In the genomic region with DNA sequence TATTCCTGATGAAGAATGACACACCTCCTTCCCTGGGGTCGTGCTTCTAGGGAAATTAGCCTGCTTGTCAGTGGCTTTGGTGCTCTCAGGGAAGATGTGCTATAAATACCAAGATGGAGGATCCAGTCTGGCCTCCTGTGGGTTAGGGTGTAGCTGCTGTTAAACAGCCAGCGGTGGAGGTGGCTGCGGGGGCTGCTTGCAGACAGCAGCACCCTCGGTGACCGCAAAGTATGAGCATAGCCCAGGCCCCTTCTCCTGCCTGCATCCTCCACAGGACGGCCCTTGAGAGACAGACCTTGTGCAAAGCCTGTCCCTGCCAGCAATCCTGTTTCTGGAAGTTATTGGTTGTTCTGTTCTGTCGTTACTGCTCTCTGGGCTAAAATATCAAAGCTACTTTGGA, we compare ENCODE assay signal across 18 cellular contexts. TPM values are rescaled to one million over a fixed set of nuclear protein-coding genes. Genes with fewer than 3 reads are reported as not detected.
DNase-seq lines count a peak whose midpoint lies in the region; ATAC-seq, FAIRE-seq and TF ChIP-seq lines count a peak whose summit lies in the region.
"Had no signal": no experiment of that assay in that cellular context is flagged by ENCODE, and none has a peak within 500 bp of the region (broad histone marks: within the 10 kb centered on the region; RNA-seq: fewer than 3 reads in every experiment).

No MANE protein-coding gene starts in this region.

- intact Hi-C loops in right lobe of liver (cut with DNase I) = no loop called here
- intact Hi-C loops in HepG2 (cut with micrococcal nuclease; ENCODE audit: unreplicated experiment) = no loop called here
- intact Hi-C loops in sigmoid colon (cut with DNase I) = no loop called here
- intact Hi-C loops in upper lobe of right lung (cut with DNase I) = no loop called here

- ATAC-seq in right lobe of liver (no peak), HepG2 (no peak), upper lobe of right lung (no peak)
- no peak for ATAC-seq in activated T-helper 17 cell treated with anti-CD3 and anti-CD28 coated beads, Interleukin-2, amount 50 U/mL, for 72 hours (replicated peaks)
- ATAC-seq: A549, GM12878, GM23338 had no signal

- H3K4me1 Mint-ChIP-seq in activated T-helper 17 cell treated with anti-CD3 and anti-CD28 coated beads, Interleukin-2, amount 50 U/mL, for 72 hours = no peaks in the 10 kb centered on the region
- H3K4me1 Mint-ChIP-seq: CD4-positive, alpha-beta memory T cell had no signal

- H3K9ac ChIP-seq in HepG2 (ENCODE audit: insufficient read depth, low read depth, low read length) = no peak overlapping the region

- H3K79me2 ChIP-seq in HepG2 (ENCODE audit: insufficient read depth, low read length) = no peaks in the 10 kb centered on the region

- peaks cover 22% of the 10 kb centered on the region for H3K27me3 Mint-ChIP-seq in activated T-helper 17 cell treated with anti-CD3 and anti-CD28 coated beads, Interleukin-2, amount 50 U/mL, for 72 hours

- no peak overlapping the region for H3K4me2 ChIP-seq in HepG2 (ENCODE audit: low read depth, low read length)
- H3K4me2 ChIP-seq: A549, GM23338 had no signal

- H3K27me3 ChIP-seq in right lobe of liver (no peaks in the 10 kb centered on the region), HepG2 (ENCODE audit: control insufficient read depth in 1 of 2, insufficient read depth in 2 of 2, low read length in 2 of 2) (no peaks in the 10 kb centered on the region), sigmoid colon (peaks cover 0 to 28% (median 17%) of the 10 kb centered on the region in 3 donors), upper lobe of right lung (peaks cover 31% of the 10 kb centered on the region)
- H3K27me3 ChIP-seq: BE2C had no signal

- H3K36me3 ChIP-seq in right lobe of liver (no peaks in the 10 kb centered on the region), HepG2 (replicated peaks in 1 of 2; ENCODE audit: control insufficient read depth in 1 of 2, insufficient read depth in 2 of 2, low read length in 2 of 2) (no peaks in the 10 kb centered on the region), sigmoid colon (no peaks in the 10 kb centered on the region), upper lobe of right lung (no peaks in the 10 kb centered on the region)
- H3K36me3 ChIP-seq: BE2C had no signal

- DNase-seq in right lobe of liver (peak in 2 of 3 donors; percentile 18 to 44), HepG2 (ENCODE audit: low spot score) (no peak), mesenteric fat pad (ENCODE audit: low spot score) (peak; percentile 59), sigmoid colon (peak; percentile 24), upper lobe of right lung (peak; percentile 35), NCI-H2107 (lab: John Stamatoyannopoulos, UW) (no peak), NCI-H1105 (lab: John Stamatoyannopoulos, UW) (no peak)
- DNase-seq: BE2C; CD4-positive, alpha-beta memory T cell; DMS79; H7 had no signal

- H3K4me3 ChIP-seq in right lobe of liver = no peak overlapping the region
- no peak overlapping the region for H3K4me3 ChIP-seq in HepG2 (replicated peaks in 1 of 3; ENCODE audit: insufficient read depth in 1 of 3, low read depth in 2 of 3, low read length in 3 of 3)
- H3K4me3 ChIP-seq in sigmoid colon = no peak overlapping the region
- no peak overlapping the region for H3K4me3 ChIP-seq in upper lobe of right lung
- H3K4me3 ChIP-seq: A549, GM12878, GM23338 had no signal

- TF ChIP-seq EP300 in HepG2 (IDR thresholded peaks at IDR 0.05; ENCODE audit: low read depth in 2 of 2, low read length in 2 of 2) (no peak), HepG2 (CRISPR knock-in tag; IDR thresholded peaks at IDR 0.05; ENCODE audit: borderline replicate concordance) (no peak), sigmoid colon (IDR thresholded peaks at IDR 0.05) (no peak)

- no peak for TF ChIP-seq RAD21 in HepG2 (CRISPR knock-in tag; IDR thresholded peaks at IDR 0.05)

- H3K4me1 ChIP-seq in right lobe of liver (no peaks in the 10 kb centered on the region), HepG2 (ENCODE audit: insufficient read depth, low read length) (no peaks in the 10 kb centered on the region), sigmoid colon (no peaks in the 10 kb centered on the region), upper lobe of right lung (no peaks in the 10 kb centered on the region)
- H3K4me1 ChIP-seq: A549, BE2C had no signal

- no peak for TF ChIP-seq CTCF in right lobe of liver (IDR thresholded peaks at IDR 0.05)
- TF ChIP-seq CTCF in HepG2 (CRISPR knock-in tag; IDR thresholded peaks at IDR 0.05) = no peak
- TF ChIP-seq CTCF in sigmoid colon (IDR thresholded peaks at IDR 0.05) = no peak
- no peak for TF ChIP-seq CTCF in upper lobe of right lung (IDR thresholded peaks at IDR 0.05)

- H3K9me3 ChIP-seq in right lobe of liver (no peaks in the 10 kb centered on the region), HepG2 (ENCODE audit: low read length) (no peaks in the 10 kb centered on the region), sigmoid colon (no peaks in the 10 kb centered on the region), upper lobe of right lung (no peaks in the 10 kb centered on the region)
- H3K9me3 ChIP-seq: BE2C had no signal

- H3K9me3 Mint-ChIP-seq in activated T-helper 17 cell treated with anti-CD3 and anti-CD28 coated beads, Interleukin-2, amount 50 U/mL, for 72 hours = no peaks in the 10 kb centered on the region
- H3K9me3 Mint-ChIP-seq: GM23338 had no signal

- BruUV-seq in HepG2 (replicated peaks; lab: Mats Ljungman, UMichigan) = no TSS peak

- no peak overlapping the region for H3K4me3 Mint-ChIP-seq in activated T-helper 17 cell treated with anti-CD3 and anti-CD28 coated beads, Interleukin-2, amount 50 U/mL, for 72 hours
- H3K4me3 Mint-ChIP-seq: CD4-positive, alpha-beta memory T cell; GM23338 had no signal

- FAIRE-seq in HepG2 (lab: Jason Lieb, UNC) = no peak
- FAIRE-seq: A549, GM12878, GM18507 had no signal

- H3K36me3 Mint-ChIP-seq in activated T-helper 17 cell treated with anti-CD3 and anti-CD28 coated beads, Interleukin-2, amount 50 U/mL, for 72 hours (ENCODE audit: low read depth) = no peaks in the 10 kb centered on the region
- H3K36me3 Mint-ChIP-seq: CD4-positive, alpha-beta memory T cell had no signal

- H3K27ac Mint-ChIP-seq in activated T-helper 17 cell treated with anti-CD3 and anti-CD28 coated beads, Interleukin-2, amount 50 U/mL, for 72 hours = no peak overlapping the region
- H3K27ac Mint-ChIP-seq: CD4-positive, alpha-beta memory T cell; GM23338 had no signal

- 62% methylated on average over 6 of the region's 7 CpGs for WGBS in right lobe of liver (ENCODE audit: insufficient coverage, low coverage, low lambda C conversion rate, missing lambda C conversion rate)
- WGBS in HepG2 (ENCODE audit: low lambda C conversion rate) = 0% methylated on average over 2 of the region's 7 CpGs
- WGBS in sigmoid colon, 2 donors = 71 to 73% methylated on average over 7 of the region's 7 CpGs

- H3K27ac ChIP-seq in right lobe of liver (no peak overlapping the region), HepG2 (ENCODE audit: extremely low read length, insufficient read depth, low read length) (no peak overlapping the region), sigmoid colon (no peak overlapping the region), upper lobe of right lung (no peak overlapping the region)
- H3K27ac ChIP-seq: A549, C4-2B had no signal

- CTCF ChIA-PET in HepG2 (lab: Yijun Ruan, JAX; ENCODE audit: low intra/inter-chr PET ratio, low total read pairs) = no interaction called here

- POLR2A ChIA-PET in HepG2 (lab: Yijun Ruan, JAX) = no interaction called here

- TF ChIP-seq POLR2A in right lobe of liver (IDR thresholded peaks at IDR 0.05) = no peak
- no peak for TF ChIP-seq POLR2A in HepG2 (IDR thresholded peaks at IDR 0.05; ENCODE audit: insufficient read depth in 1 of 2, low read depth in 2 of 2, low read length in 2 of 2)
- TF ChIP-seq POLR2A in sigmoid colon (IDR thresholded peaks at IDR 0.05) = no peak

- in situ Hi-C loops in HepG2 (cut with HindIII; ENCODE audit: extremely low pct_ligation_motif_present, low pct_unique_long_range_greater_than_20kb) = no loop called here

- H2AFZ ChIP-seq in HepG2 (ENCODE audit: low read length) = no peak overlapping the region
- H2AFZ ChIP-seq: GM23338 had no signal

- H4K20me1 ChIP-seq in HepG2 (ENCODE audit: insufficient read depth, low read length) = no peaks in the 10 kb centered on the region

TF ChIP-seq in HepG2, 621 proteins besides CTCF, POLR2A, EP300 and RAD21:
- no peak for TF ChIP-seq ARNT (IDR thresholded peaks at IDR 0.05)
- no peak for TF ChIP-seq ATAD3A (CRISPR knock-in tag; IDR thresholded peaks at IDR 0.05)
- TF ChIP-seq JUNB (CRISPR knock-in tag; IDR thresholded peaks at IDR 0.05; ENCODE audit: borderline replicate concordance) = no peak

RNA-seq across cellular contexts. Expression of a gene that starts 11.4 kb away (rescaled TPM):
- not detected for total RNA-seq in right lobe of liver
- total RNA-seq in HepG2 (2016; rRNA removed; fragmentation: Illumina TruSeq; extraction: Trizol) = not detected in 2 replicates
- not detected in 2 replicates for total RNA-seq in HepG2 (2016; cell fraction: cytosol; rRNA removed; fragmentation: Illumina TruSeq; extraction: Trizol; ENCODE audit: low read depth)
- total RNA-seq in HepG2 (2016; cell fraction: insoluble cytoplasmic fraction; rRNA removed; fragmentation: Illumina TruSeq; extraction: Trizol) = not detected in 2 replicates
- total RNA-seq in HepG2 (2016; cell fraction: membrane; rRNA removed; fragmentation: Illumina TruSeq; extraction: Trizol) = not detected in 2 replicates
- total RNA-seq in HepG2 (2016; cell fraction: nucleus; rRNA removed; fragmentation: Illumina TruSeq; extraction: Trizol) = not detected in 2 replicates
- not detected in 2 replicates for polyA plus RNA-seq in HepG2 (2011; rRNA removed)
- not detected in 2 replicates for polyA plus RNA-seq in HepG2 (2011; cell fraction: cytosol; rRNA removed)
- not detected in 2 replicates for polyA plus RNA-seq in HepG2 (2011; cell fraction: nucleus; rRNA removed)
- not detected in 2 replicates for polyA plus RNA-seq in HepG2 (2012)
- polyA plus RNA-seq in HepG2 (2016; cell fraction: cytosol; fragmentation: Illumina TruSeq; extraction: Trizol; ENCODE audit: low read depth) = not detected in 2 replicates
- not detected in 2 replicates for polyA plus RNA-seq in HepG2 (2016; cell fraction: insoluble cytoplasmic fraction; fragmentation: Illumina TruSeq; extraction: Trizol; ENCODE audit: low read depth)
- polyA plus RNA-seq in HepG2 (2016; cell fraction: membrane; fragmentation: Illumina TruSeq; extraction: Trizol; ENCODE audit: low read depth) = not detected in 2 replicates
- not detected in 2 replicates for polyA plus RNA-seq in HepG2 (2016; cell fraction: nucleus; fragmentation: Illumina TruSeq; extraction: Trizol; ENCODE audit: insufficient read depth, low read depth)
- polyA minus RNA-seq in HepG2 (2011; rRNA and poly(A)+ RNA removed; ENCODE audit: low replicate concordance) = not detected in 2 replicates
- polyA minus RNA-seq in HepG2 (2011; cell fraction: cytosol; rRNA and poly(A)+ RNA removed) = not detected in 2 replicates
- not detected in 2 replicates for polyA minus RNA-seq in HepG2 (2011; cell fraction: nucleus; rRNA and poly(A)+ RNA removed)
- total RNA-seq in mesenteric fat pad = not detected
- total RNA-seq in sigmoid colon = under 1 TPM in 1 of 4 donors, not detected in 3; 0.41 TPM
- polyA plus RNA-seq in sigmoid colon = not detected
- not detected for total RNA-seq in upper lobe of right lung
- not detected for total RNA-seq in activated T-helper 17 cell treated with anti-CD3 and anti-CD28 coated beads, Interleukin-2, amount 50 U/mL, for 72 hours
- total RNA-seq: CD4-positive, alpha-beta memory T cell; GM12878 had no signal
- polyA plus RNA-seq: A549; AG04450; CD4-positive, alpha-beta memory T cell; GM12878 had no signal

Comparison
In these comparisons a context has a peak if more than half of its experiments do, and no peak if none do; other contexts are left out.
1. DNase-seq: peak in right lobe of liver (2 of 3), mesenteric fat pad (single experiment), sigmoid colon (single experiment) and upper lobe of right lung (single experiment); none in HepG2 (single experiment), NCI-H2107 (single experiment) and NCI-H1105 (single experiment).